28 cellular contexts compared by ENCODE assay signal in the genomic region with DNA sequence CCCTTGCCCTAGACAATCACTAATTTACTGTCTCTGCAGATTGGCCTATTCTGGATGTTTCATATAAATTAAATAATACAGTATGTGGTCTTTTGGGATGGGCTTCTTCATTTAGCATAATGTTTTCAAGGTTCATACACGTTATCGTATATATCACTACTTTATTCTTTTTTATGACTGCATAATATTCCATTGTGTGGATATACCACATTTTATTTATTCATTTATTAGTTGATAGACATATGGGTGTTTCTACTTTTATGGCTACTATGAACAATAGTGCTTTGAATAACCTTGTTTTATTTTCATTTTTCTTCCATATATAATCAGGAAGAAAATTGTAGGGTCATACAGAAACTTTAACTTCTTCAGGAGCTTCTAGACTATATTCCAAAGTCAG.
"Had no signal": no experiment of that assay in that cellular context is flagged by ENCODE, and none has a peak within 500 bp of the region (broad histone marks: within the 10 kb centered on the region; RNA-seq: fewer than 3 reads in every experiment).

No MANE protein-coding gene starts in this region.

- H2AFZ ChIP-seq: hepatocyte had no signal

- H3K79me2 ChIP-seq: hepatocyte had no signal

- H3K4me1 ChIP-seq: colonic mucosa, esophagus muscularis mucosa, foreskin keratinocyte, gastrocnemius medialis, gastroesophageal sphincter, heart left ventricle, heart right ventricle had no signal

- ATAC-seq: effector memory CD8-positive, alpha-beta T cell; esophagus mucosa; foreskin keratinocyte; gastrocnemius medialis; gastroesophageal sphincter; heart left ventricle; heart right ventricle had no signal

- H3K4me3 ChIP-seq: colonic mucosa, coronary artery, dorsolateral prefrontal cortex, esophagus muscularis mucosa, esophagus squamous epithelium, gastrocnemius medialis, gastroesophageal sphincter, heart left ventricle, heart right ventricle, hepatocyte had no signal

- H3K4me2 ChIP-seq: hepatocyte had no signal

- H3K9me3 ChIP-seq: colonic mucosa, esophagus squamous epithelium, gastrocnemius medialis had no signal

- DNase-seq: colonic mucosa; cortex of kidney; dermis blood vessel endothelial cell; dorsolateral prefrontal cortex; effector CD4-positive, alpha-beta T cell; effector CD8-positive, alpha-beta T cell; effector memory CD4-positive, alpha-beta T cell; effector memory CD8-positive, alpha-beta T cell; endodermal cell; erythroblast; esophagus squamous epithelium; foreskin fibroblast; foreskin keratinocyte; foreskin melanocyte; gastrocnemius medialis; glutamatergic neuron; head of caudate nucleus; heart left ventricle; heart right ventricle had no signal

- H3K36me3 ChIP-seq: colonic mucosa, esophagus muscularis mucosa, esophagus squamous epithelium, gastrocnemius medialis, gastroesophageal sphincter, heart left ventricle, heart right ventricle had no signal

- H3K27ac ChIP-seq: colonic mucosa, coronary artery, dorsolateral prefrontal cortex, epithelial cell of prostate, esophagus muscularis mucosa, esophagus squamous epithelium, foreskin keratinocyte, gastrocnemius medialis, gastroesophageal sphincter, heart left ventricle, heart right ventricle, hepatocyte had no signal

- H3K27me3 ChIP-seq: colonic mucosa, esophagus muscularis mucosa, esophagus squamous epithelium, foreskin keratinocyte, gastrocnemius medialis, gastroesophageal sphincter, heart left ventricle, heart right ventricle, hepatocyte had no signal

- FAIRE-seq: endometrium, endothelial cell of umbilical vein, frontal cortex had no signal
